13 cellular contexts compared by ENCODE assay signal in the genomic region with DNA sequence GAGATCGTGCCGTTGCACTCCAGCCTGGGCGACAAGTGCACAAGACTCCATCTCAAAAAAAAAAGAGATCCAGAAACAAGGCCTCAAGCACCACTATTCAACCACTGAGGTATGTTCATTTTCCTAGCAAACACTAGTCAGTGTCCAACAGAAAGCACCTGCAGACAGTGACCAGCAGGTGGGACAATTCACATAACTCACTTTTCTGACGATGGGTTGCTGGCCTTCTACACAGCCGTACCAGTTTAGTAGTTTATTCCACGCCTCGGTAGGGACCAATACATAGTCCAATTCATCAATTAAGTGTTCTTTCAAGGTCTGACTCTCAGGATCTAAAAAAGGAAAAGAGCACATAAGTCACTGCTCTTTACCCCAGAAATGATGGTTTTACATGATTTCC. TPM values are rescaled to one million over a fixed set of nuclear protein-coding genes. Genes with fewer than 3 reads are reported as not detected.
A peak's percentile ranks its signal among the peaks of the same experiment; 100 is the strongest.
DNase-seq lines count a peak whose midpoint lies in the region; ATAC-seq and TF ChIP-seq lines count a peak whose summit lies in the region.
"Had no signal": no experiment of that assay in that cellular context is flagged by ENCODE, and none has a peak within 500 bp of the region (broad histone marks: within the 10 kb centered on the region; RNA-seq: fewer than 3 reads in every experiment).

No MANE protein-coding gene starts in this region.

- no peaks in the 10 kb centered on the region for H3K9me3 Mint-ChIP-seq in MCF 10A (ENCODE audit: unreplicated experiment)

- POLR2A ChIA-PET in MCF 10A (lab: Yijun Ruan, JAX) = no interaction called here
- POLR2A ChIA-PET in SK-N-SH (lab: Yijun Ruan, JAX) = no interaction called here

- peak; percentile 22; the same call in 1 of the 2 replicates for TF ChIP-seq RAD21 in SK-N-SH (IDR thresholded peaks at IDR 0.05; ENCODE audit: low read length)

- H3K4me1 ChIP-seq in breast epithelium (no peaks in the 10 kb centered on the region), SK-N-SH (ENCODE audit: control insufficient read depth in 1 of 2, insufficient read depth in 2 of 2, low read depth in 1 of 2, low read length in 1 of 2) (no peaks in the 10 kb centered on the region), foreskin keratinocyte (peaks cover 9% of the 10 kb centered on the region)

- H3K9me3 ChIP-seq in breast epithelium (no peaks in the 10 kb centered on the region), SK-N-SH (no peaks in the 10 kb centered on the region)
- H3K9me3 ChIP-seq: spleen had no signal

- H3K4me3 Mint-ChIP-seq in MCF 10A (ENCODE audit: unreplicated experiment) = no peak overlapping the region

- H3K9ac ChIP-seq in SK-N-SH = no peak overlapping the region

- intact Hi-C loops in MCF 10A (cut with micrococcal nuclease) (loop anchor here (1.0 kb wide), 2 partner anchors 30 to 122 kb away; no protein-coding TSS in a partner anchor), breast epithelium (cut with DNase I; ENCODE audit: low total_unique reads) (no loop called here)

- no peak for ATAC-seq in foreskin keratinocyte
- ATAC-seq in GM21360 (IDR thresholded peaks at IDR 0.05; ENCODE audit: unreplicated experiment) = no peak
- ATAC-seq in GM21723 (IDR thresholded peaks at IDR 0.05; ENCODE audit: unreplicated experiment) = no peak

- CTCF ChIA-PET in MCF 10A (lab: Yijun Ruan, JAX) = no interaction called here
- CTCF ChIA-PET in SK-N-SH (lab: Yijun Ruan, JAX) = no interaction called here

- no peak for TF ChIP-seq EP300 in SK-N-SH (IDR thresholded peaks at IDR 0.05; ENCODE audit: borderline replicate concordance in 1 of 2, low read depth in 1 of 2, low read length in 1 of 2)

- no peaks in the 10 kb centered on the region for H3K4me1 Mint-ChIP-seq in MCF 10A (ENCODE audit: insufficient read depth, unreplicated experiment)

- BruUV-seq in MCF 10A (replicated peaks; lab: Mats Ljungman, UMichigan) = no TSS peak

- peaks cover 39% of the 10 kb centered on the region for H3K79me2 ChIP-seq in SK-N-SH (ENCODE audit: insufficient read depth)

- peaks cover 87% of the 10 kb centered on the region for H3K36me3 Mint-ChIP-seq in MCF 10A (ENCODE audit: insufficient read depth, unreplicated experiment)

- H3K4me2 ChIP-seq in SK-N-SH = no peak overlapping the region

- H3K4me3 ChIP-seq in breast epithelium (no peak overlapping the region), SK-N-SH (ENCODE audit: low read depth in 2 of 2, low read length in 1 of 2) (no peak overlapping the region)
- H3K4me3 ChIP-seq: spleen had no signal

- H3K36me3 ChIP-seq in breast epithelium (peaks cover 6% of the 10 kb centered on the region), SK-N-SH (replicated peaks in 1 of 2; ENCODE audit: control insufficient read depth in 1 of 2, insufficient read depth in 2 of 2, low read length in 1 of 2) (peaks cover 34 to 69% of the 10 kb centered on the region in 2 experiments)

- no peaks in the 10 kb centered on the region for H3K9me2 ChIP-seq in SK-N-SH

- H3K27me3 ChIP-seq in breast epithelium = no peaks in the 10 kb centered on the region
- no peaks in the 10 kb centered on the region for H3K27me3 ChIP-seq in SK-N-SH (ENCODE audit: insufficient read depth)
- H3K27me3 ChIP-seq in foreskin keratinocyte = no peaks in the 10 kb centered on the region
- H3K27me3 ChIP-seq: spleen had no signal

- no peaks in the 10 kb centered on the region for H3K27me3 Mint-ChIP-seq in MCF 10A (ENCODE audit: insufficient read depth, unreplicated experiment)

- H3K27ac Mint-ChIP-seq in MCF 10A (ENCODE audit: low read depth, unreplicated experiment) = no peak overlapping the region

- H3K27ac ChIP-seq in breast epithelium = no peak overlapping the region
- H3K27ac ChIP-seq in SK-N-SH (ENCODE audit: low read depth in 2 of 2, low read length in 1 of 2) = no peak overlapping the region
- H3K27ac ChIP-seq in foreskin keratinocyte = no peak overlapping the region
- H3K27ac ChIP-seq: spleen had no signal

- 94% methylated on average over 7 of the region's 7 CpGs for WGBS in SK-N-SH (ENCODE audit: low lambda C conversion rate)

- no peak for TF ChIP-seq POLR2A in breast epithelium (IDR thresholded peaks at IDR 0.05)

- no peaks in the 10 kb centered on the region for H4K20me1 ChIP-seq in SK-N-SH (ENCODE audit: insufficient read depth)

- no peaks in the 10 kb centered on the region for H3F3A ChIP-seq in SK-N-SH (replicated peaks; ENCODE audit: insufficient read depth)

- no peak for TF ChIP-seq CTCF in MCF 10A (IDR thresholded peaks at IDR 0.05; ENCODE audit: unreplicated experiment)
- TF ChIP-seq CTCF in breast epithelium (IDR thresholded peaks at IDR 0.05) = no peak
- TF ChIP-seq CTCF in SK-N-SH (IDR thresholded peaks at IDR 0.05) = peak; percentile 34
- TF ChIP-seq CTCF in foreskin keratinocyte (conservative IDR thresholded peaks at IDR 0.05) = peak; percentile 49

- peak; percentile 37 for DNase-seq in MCF 10A (ENCODE audit: unreplicated experiment)
- DNase-seq in breast epithelium (ENCODE audit: low spot score in 2 of 2) = no peak
- DNase-seq in SK-N-SH = no peak
- no peak for DNase-seq in foreskin keratinocyte
- no peak for DNase-seq in NCI-H1436 (lab: John Stamatoyannopoulos, UW)
- DNase-seq in NCI-H446 (lab: John Stamatoyannopoulos, UW) = no peak
- DNase-seq: amniotic stem cell; Kasumi-1; NK-92 treated with Interleukin-12 subunit alpha and Interleukin-12 subunit beta, amount 100 ng/mL, for 24 hours; spleen; T-helper 2 cell had no signal

- H2AFZ ChIP-seq in SK-N-SH (ENCODE audit: low read depth) = no peak overlapping the region

TF ChIP-seq in SK-N-SH, 30 proteins besides CTCF, POLR2A, EP300 and RAD21:
- TF ChIP-seq IRF3 (IDR thresholded peaks at IDR 0.05; ENCODE audit: low read depth, low read length) (no peak), GABPA (IDR thresholded peaks at IDR 0.05; ENCODE audit: low read depth) (no peak), USF2 (IDR thresholded peaks at IDR 0.05; ENCODE audit: borderline replicate concordance, low read depth, low read length) (no peak), RCOR1 (IDR thresholded peaks at IDR 0.05; ENCODE audit: low read length) (no peak), JUND (IDR thresholded peaks at IDR 0.05) (no peak), MXI1 (IDR thresholded peaks at IDR 0.05; ENCODE audit: low read depth, low read length) (no peak), SIN3A (IDR thresholded peaks at IDR 0.05; ENCODE audit: borderline replicate concordance, low read depth, low read length) (no peak), EZH2phosphoT487 (IDR thresholded peaks at IDR 0.05; ENCODE audit: borderline replicate concordance, low read depth) (no peak), MEF2A (IDR thresholded peaks at IDR 0.05; ENCODE audit: borderline replicate concordance, low read depth) (no peak), POLR2AphosphoS5 (IDR thresholded peaks at IDR 0.05; ENCODE audit: low read depth, low read length) (no peak), FOXM1 (IDR thresholded peaks at IDR 0.05; ENCODE audit: low read depth) (no peak), YY1 (IDR thresholded peaks at IDR 0.05; ENCODE audit: low read depth) (no peak)
- TF ChIP-seq, protein P1, sequence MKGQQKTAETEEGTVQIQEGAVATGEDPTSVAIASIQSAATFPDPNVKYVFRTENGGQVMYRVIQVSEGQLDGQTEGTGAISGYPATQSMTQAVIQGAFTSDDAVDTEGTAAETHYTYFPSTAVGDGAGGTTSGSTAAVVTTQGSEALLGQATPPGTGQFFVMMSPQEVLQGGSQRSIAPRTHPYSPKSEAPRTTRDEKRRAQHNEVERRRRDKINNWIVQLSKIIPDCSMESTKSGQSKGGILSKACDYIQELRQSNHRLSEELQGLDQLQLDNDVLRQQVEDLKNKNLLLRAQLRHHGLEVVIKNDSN (IDR thresholded peaks at IDR 0.05; ENCODE audit: borderline replicate concordance, low read depth) = no peak
- TF ChIP-seq, protein P2, sequence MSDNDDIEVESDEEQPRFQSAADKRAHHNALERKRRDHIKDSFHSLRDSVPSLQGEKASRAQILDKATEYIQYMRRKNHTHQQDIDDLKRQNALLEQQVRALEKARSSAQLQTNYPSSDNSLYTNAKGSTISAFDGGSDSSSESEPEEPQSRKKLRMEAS (IDR thresholded peaks at IDR 0.05; ENCODE audit: low read depth) = no peak

RNA-seq across cellular contexts. Expression of gene USP4, which starts 12.4 kb away (rescaled TPM):
- 52.6 and 54.1 TPM in 2 replicates for total RNA-seq in MCF 10A (2022)
- total RNA-seq in breast epithelium = 10 to 100 TPM; 26.3 to 32.8 (median 29.9) TPM
- 33.2 and 45.6 TPM in 2 replicates for polyA plus RNA-seq in SK-N-SH (2012; rRNA removed)
- 25.0 and 29.3 TPM in 2 replicates for polyA plus RNA-seq in SK-N-SH (2012; cell fraction: cytosol; rRNA removed)
- polyA plus RNA-seq in SK-N-SH (2012; cell fraction: nucleus; rRNA removed) = 93.9 and 124 TPM in 2 replicates
- 32.0 and 32.8 TPM in 2 replicates for total RNA-seq in foreskin keratinocyte
- 19.5 and 21.7 TPM in 2 replicates for polyA plus RNA-seq in foreskin keratinocyte

RNA-seq across cellular contexts. Expression of gene GPX1, which starts 30.7 kb away (rescaled TPM):
- total RNA-seq in MCF 10A (2022) (576 and 589 TPM in 2 replicates), breast epithelium (100 to 1,000 TPM; 205 to 653 (median 275) TPM), foreskin keratinocyte (452 and 487 TPM in 2 replicates)
- polyA plus RNA-seq in SK-N-SH (2012; rRNA removed) (661 and 815 TPM in 2 replicates), foreskin keratinocyte (748 and 774 TPM in 2 replicates)
- 391 and 496 TPM in 2 replicates for polyA plus RNA-seq in SK-N-SH (2012; cell fraction: cytosol; rRNA removed)
- 254 and 446 TPM in 2 replicates for polyA plus RNA-seq in SK-N-SH (2012; cell fraction: nucleus; rRNA removed)

RNA-seq across cellular contexts. Expression of gene C3orf62, which starts 50.5 kb away (rescaled TPM):
- total RNA-seq in MCF 10A (2022) = 8.1 and 9.4 TPM in 2 replicates
- total RNA-seq in breast epithelium = 1 to 10 TPM; 4.2 to 5.1 (median 4.3) TPM
- polyA plus RNA-seq in SK-N-SH (2012; rRNA removed) = 4.2 and 5.8 TPM in 2 replicates
- 3.2 and 3.3 TPM in 2 replicates for polyA plus RNA-seq in SK-N-SH (2012; cell fraction: cytosol; rRNA removed)
- polyA plus RNA-seq in SK-N-SH (2012; cell fraction: nucleus; rRNA removed) = 27.3 and 31.3 TPM in 2 replicates
- total RNA-seq in foreskin keratinocyte = 2.3 and 2.4 TPM in 2 replicates
- polyA plus RNA-seq in foreskin keratinocyte = 2.2 and 2.5 TPM in 2 replicates

Comparison
In these comparisons a context has a peak if more than half of its experiments do, and no peak if none do; other contexts are left out.
1. CTCF ChIP-seq: peak in SK-N-SH (single experiment) and foreskin keratinocyte (single experiment); none in MCF 10A (single experiment) and breast epithelium (0 of 3).